Comparison of ENCODE assay signal across 1 cellular context in genomic region chr20:36773548-36774242, GRCh38.
TF ChIP-seq lines count a peak whose summit lies in the region.

Gene DSN1 (minus strand): TSS chr20:36773763. CDS start chr20:36771458, 2,305 bp downstream.

TF ChIP-seq in K562, 482 proteins besides CTCF, POLR2A, EP300 and RAD21 (continued from another document and continues in another):
- TF ChIP-seq, protein P1, sequence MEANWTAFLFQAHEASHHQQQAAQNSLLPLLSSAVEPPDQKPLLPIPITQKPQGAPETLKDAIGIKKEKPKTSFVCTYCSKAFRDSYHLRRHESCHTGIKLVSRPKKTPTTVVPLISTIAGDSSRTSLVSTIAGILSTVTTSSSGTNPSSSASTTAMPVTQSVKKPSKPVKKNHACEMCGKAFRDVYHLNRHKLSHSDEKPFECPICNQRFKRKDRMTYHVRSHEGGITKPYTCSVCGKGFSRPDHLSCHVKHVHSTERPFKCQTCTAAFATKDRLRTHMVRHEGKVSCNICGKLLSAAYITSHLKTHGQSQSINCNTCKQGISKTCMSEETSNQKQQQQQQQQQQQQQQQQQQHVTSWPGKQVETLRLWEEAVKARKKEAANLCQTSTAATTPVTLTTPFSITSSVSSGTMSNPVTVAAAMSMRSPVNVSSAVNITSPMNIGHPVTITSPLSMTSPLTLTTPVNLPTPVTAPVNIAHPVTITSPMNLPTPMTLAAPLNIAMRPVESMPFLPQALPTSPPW (CRISPR knock-in tag; IDR thresholded peaks at IDR 0.05): no peak
- no peak for TF ChIP-seq EZH2 (IDR thresholded peaks at IDR 0.05; ENCODE audit: borderline replicate concordance, low read depth, low read length)
- TF ChIP-seq ZNF174 (CRISPR knock-in tag; IDR thresholded peaks at IDR 0.05): no peak
- TF ChIP-seq MTF1 (CRISPR knock-in tag; IDR thresholded peaks at IDR 0.05; ENCODE audit: borderline replicate concordance): no peak
- no peak for TF ChIP-seq SMARCB1 (IDR thresholded peaks at IDR 0.05; ENCODE audit: insufficient read length, low read depth)
- TF ChIP-seq ILK (tag; IDR thresholded peaks at IDR 0.05; ENCODE audit: borderline replicate concordance, low read depth): no peak
- peak; percentile 98 for TF ChIP-seq MEIS2 (IDR thresholded peaks at IDR 0.05; ENCODE audit: partially characterized antibody)
- TF ChIP-seq, protein P2, sequence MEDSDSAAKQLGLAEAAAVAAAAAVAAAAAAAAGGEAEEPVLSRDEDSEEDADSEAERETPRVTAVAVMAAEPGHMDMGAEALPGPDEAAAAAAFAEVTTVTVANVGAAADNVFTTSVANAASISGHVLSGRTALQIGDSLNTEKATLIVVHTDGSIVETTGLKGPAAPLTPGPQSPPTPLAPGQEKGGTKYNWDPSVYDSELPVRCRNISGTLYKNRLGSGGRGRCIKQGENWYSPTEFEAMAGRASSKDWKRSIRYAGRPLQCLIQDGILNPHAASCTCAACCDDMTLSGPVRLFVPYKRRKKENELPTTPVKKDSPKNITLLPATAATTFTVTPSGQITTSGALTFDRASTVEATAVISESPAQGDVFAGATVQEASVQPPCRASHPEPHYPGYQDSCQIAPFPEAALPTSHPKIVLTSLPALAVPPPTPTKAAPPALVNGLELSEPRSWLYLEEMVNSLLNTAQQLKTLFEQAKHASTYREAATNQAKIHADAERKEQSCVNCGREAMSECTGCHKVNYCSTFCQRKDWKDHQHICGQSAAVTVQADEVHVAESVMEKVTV (CRISPR knock-in tag; IDR thresholded peaks at IDR 0.05): peak; percentile 35; the same call in 1 of the 2 replicates
- no peak for TF ChIP-seq NFATC3 (IDR thresholded peaks at IDR 0.05)
- TF ChIP-seq, protein P3, sequence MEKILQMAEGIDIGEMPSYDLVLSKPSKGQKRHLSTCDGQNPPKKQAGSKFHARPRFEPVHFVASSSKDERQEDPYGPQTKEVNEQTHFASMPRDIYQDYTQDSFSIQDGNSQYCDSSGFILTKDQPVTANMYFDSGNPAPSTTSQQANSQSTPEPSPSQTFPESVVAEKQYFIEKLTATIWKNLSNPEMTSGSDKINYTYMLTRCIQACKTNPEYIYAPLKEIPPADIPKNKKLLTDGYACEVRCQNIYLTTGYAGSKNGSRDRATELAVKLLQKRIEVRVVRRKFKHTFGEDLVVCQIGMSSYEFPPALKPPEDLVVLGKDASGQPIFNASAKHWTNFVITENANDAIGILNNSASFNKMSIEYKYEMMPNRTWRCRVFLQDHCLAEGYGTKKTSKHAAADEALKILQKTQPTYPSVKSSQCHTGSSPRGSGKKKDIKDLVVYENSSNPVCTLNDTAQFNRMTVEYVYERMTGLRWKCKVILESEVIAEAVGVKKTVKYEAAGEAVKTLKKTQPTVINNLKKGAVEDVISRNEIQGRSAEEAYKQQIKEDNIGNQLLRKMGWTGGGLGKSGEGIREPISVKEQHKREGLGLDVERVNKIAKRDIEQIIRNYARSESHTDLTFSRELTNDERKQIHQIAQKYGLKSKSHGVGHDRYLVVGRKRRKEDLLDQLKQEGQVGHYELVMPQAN (IDR thresholded peaks at IDR 0.05; ENCODE audit: borderline replicate concordance): no peak
- no peak for TF ChIP-seq HDAC3 (IDR thresholded peaks at IDR 0.05; ENCODE audit: borderline replicate concordance, partially characterized antibody)
- TF ChIP-seq NFE2L1 (tag; IDR thresholded peaks at IDR 0.05; ENCODE audit: borderline replicate concordance, low read depth): no peak
- TF ChIP-seq SMARCC2 (IDR thresholded peaks at IDR 0.05; ENCODE audit: low read depth): no peak
- peak; percentile 97 for TF ChIP-seq EP400 (IDR thresholded peaks at IDR 0.05)
- no peak for TF ChIP-seq NR2C2 (CRISPR knock-in tag; IDR thresholded peaks at IDR 0.05)
- no peak for TF ChIP-seq NR2C2 (tag; IDR thresholded peaks at IDR 0.05)
- TF ChIP-seq ZBTB17 (CRISPR knock-in tag; IDR thresholded peaks at IDR 0.05): peak; percentile 69
- TF ChIP-seq NEUROD1 (IDR thresholded peaks at IDR 0.05; ENCODE audit: borderline replicate concordance, low read depth, low read length, partially characterized antibody): peak; percentile 13
- TF ChIP-seq SMAD3 (CRISPR knock-in tag; conservative IDR thresholded peaks at IDR 0.05): 0 out of 2 replicates have a peak, but pooled peaks have one; percentile 30
- TF ChIP-seq ZNF12 (CRISPR knock-in tag; IDR thresholded peaks at IDR 0.05): peak; percentile 5; the same call in 1 of the 2 replicates
- TF ChIP-seq ZNF707 (CRISPR knock-in tag; conservative IDR thresholded peaks at IDR 0.05): no peak
- TF ChIP-seq, protein P4, sequence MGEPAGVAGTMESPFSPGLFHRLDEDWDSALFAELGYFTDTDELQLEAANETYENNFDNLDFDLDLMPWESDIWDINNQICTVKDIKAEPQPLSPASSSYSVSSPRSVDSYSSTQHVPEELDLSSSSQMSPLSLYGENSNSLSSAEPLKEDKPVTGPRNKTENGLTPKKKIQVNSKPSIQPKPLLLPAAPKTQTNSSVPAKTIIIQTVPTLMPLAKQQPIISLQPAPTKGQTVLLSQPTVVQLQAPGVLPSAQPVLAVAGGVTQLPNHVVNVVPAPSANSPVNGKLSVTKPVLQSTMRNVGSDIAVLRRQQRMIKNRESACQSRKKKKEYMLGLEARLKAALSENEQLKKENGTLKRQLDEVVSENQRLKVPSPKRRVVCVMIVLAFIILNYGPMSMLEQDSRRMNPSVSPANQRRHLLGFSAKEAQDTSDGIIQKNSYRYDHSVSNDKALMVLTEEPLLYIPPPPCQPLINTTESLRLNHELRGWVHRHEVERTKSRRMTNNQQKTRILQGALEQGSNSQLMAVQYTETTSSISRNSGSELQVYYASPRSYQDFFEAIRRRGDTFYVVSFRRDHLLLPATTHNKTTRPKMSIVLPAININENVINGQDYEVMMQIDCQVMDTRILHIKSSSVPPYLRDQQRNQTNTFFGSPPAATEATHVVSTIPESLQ (CRISPR knock-in tag; IDR thresholded peaks at IDR 0.05): 0 out of 2 replicates have a peak, but pooled peaks have one; percentile 54
- no peak for TF ChIP-seq HNRNPL (IDR thresholded peaks at IDR 0.05; ENCODE audit: low read depth, low read length)
- TF ChIP-seq OTX1 (CRISPR knock-in tag; IDR thresholded peaks at IDR 0.05): no peak
- TF ChIP-seq GATA2 (CRISPR knock-in tag; IDR thresholded peaks at IDR 0.05): no peak
- 0 out of 2 replicates have a peak, but pooled peaks have one; percentile 33 for TF ChIP-seq ZNF212 (CRISPR knock-in tag; IDR thresholded peaks at IDR 0.05)
- TF ChIP-seq ZNF76 (CRISPR knock-in tag; IDR thresholded peaks at IDR 0.05; ENCODE audit: borderline replicate concordance): peak; percentile 60; the same call in 1 of the 2 replicates
- TF ChIP-seq SMAD1 (IDR thresholded peaks at IDR 0.05; ENCODE audit: low read depth, low read length, partially characterized antibody): no peak
- TF ChIP-seq HNRNPH1 (optimal IDR thresholded peaks at IDR 0.05; ENCODE audit: low read depth, low read length): no peak
- TF ChIP-seq, protein P5, sequence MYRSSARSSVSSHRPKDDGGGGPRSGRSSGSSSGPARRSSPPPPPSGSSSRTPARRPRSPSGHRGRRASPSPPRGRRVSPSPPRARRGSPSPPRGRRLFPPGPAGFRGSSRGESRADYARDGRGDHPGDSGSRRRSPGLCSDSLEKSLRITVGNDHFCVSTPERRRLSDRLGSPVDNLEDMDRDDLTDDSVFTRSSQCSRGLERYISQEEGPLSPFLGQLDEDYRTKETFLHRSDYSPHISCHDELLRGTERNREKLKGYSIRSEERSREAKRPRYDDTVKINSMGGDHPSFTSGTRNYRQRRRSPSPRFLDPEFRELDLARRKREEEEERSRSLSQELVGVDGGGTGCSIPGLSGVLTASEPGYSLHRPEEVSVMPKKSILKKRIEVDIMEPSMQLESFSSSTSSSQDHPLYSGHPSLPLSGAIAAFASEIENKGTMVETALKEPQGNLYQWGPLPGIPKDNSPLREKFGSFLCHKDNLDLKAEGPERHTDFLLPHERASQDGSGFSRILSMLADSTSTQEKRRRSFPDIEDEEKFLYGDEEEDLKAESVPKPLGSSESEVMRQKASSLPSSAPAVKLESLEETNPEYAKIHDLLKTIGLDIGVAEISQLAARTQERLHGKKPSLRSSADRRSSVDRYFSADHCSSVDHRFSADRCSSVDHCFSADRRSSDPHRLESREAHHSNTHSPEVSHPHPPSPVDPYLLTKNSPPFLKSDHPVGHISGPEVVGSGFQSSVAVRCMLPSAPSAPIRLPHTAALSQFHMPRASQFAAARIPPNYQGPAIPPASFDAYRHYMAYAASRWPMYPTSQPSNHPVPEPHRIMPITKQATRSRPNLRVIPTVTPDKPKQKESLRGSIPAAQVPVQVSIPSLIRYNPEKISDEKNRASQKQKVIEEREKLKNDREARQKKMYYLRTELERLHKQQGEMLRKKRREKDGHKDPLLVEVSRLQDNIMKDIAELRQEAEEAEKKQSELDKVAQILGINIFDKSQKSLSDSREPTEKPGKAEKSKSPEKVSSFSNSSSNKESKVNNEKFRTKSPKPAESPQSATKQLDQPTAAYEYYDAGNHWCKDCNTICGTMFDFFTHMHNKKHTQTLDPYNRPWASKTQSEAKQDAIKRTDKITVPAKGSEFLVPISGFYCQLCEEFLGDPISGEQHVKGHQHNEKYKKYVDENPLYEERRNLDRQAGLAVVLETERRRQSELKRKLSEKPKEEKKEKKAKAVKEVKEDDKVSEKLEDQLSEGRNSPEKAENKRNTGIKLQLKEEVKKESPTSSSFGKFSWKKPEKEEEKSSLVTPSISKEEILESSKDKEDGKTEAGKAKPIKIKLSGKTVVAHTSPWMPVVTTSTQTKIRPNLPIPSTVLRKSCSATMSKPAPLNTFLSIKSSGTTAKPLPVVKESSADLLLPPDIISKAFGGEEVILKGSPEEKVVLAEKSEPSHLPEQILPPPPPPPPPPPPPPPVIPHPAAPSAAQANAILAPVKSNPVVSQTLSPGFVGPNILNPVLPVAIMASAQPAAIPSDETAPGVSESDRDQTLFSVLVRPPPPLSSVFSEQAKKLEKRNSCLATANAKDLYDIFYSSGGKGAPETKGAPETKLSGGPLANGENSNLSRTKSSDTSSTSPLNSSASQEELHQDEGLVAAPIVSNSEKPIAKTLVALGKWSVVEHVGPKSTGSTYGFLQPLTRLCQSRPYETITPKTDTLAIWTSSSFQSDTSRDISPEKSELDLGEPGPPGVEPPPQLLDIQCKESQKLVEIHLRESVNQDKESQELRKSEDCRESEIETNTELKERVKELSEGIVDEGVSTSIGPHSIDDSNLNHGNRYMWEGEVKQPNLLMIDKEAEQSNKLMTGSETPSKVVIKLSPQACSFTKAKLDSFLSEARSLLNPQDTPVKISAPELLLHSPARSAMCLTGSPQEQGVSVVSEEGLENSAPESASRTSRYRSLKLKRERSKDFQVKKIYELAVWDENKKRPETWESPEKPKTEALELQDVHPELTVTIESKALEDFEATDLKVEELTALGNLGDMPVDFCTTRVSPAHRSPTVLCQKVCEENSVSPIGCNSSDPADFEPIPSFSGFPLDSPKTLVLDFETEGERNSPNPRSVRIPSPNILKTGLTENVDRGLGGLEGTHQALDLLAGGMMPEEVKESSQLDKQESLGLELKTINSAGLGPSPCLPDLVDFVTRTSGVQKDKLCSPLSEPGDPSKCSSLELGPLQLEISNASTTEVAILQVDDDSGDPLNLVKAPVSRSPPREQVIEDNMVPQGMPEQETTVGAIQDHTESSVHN (IDR thresholded peaks at IDR 0.05; ENCODE audit: borderline replicate concordance in 1 of 2, low read depth in 1 of 2): peak in 1 of 2 experiments; percentile 18; a peak in 1 of 4 replicates
- peak; percentile 79 for TF ChIP-seq L3MBTL2 (IDR thresholded peaks at IDR 0.05)
- TF ChIP-seq, protein P6, sequence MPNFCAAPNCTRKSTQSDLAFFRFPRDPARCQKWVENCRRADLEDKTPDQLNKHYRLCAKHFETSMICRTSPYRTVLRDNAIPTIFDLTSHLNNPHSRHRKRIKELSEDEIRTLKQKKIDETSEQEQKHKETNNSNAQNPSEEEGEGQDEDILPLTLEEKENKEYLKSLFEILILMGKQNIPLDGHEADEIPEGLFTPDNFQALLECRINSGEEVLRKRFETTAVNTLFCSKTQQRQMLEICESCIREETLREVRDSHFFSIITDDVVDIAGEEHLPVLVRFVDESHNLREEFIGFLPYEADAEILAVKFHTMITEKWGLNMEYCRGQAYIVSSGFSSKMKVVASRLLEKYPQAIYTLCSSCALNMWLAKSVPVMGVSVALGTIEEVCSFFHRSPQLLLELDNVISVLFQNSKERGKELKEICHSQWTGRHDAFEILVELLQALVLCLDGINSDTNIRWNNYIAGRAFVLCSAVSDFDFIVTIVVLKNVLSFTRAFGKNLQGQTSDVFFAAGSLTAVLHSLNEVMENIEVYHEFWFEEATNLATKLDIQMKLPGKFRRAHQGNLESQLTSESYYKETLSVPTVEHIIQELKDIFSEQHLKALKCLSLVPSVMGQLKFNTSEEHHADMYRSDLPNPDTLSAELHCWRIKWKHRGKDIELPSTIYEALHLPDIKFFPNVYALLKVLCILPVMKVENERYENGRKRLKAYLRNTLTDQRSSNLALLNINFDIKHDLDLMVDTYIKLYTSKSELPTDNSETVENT (CRISPR knock-in tag; IDR thresholded peaks at IDR 0.05): peak; percentile 66; the same call in 1 of the 2 replicates
- peak; percentile 64; the same call in 1 of the 2 replicates for TF ChIP-seq ZNF134 (CRISPR knock-in tag; conservative IDR thresholded peaks at IDR 0.05)
- TF ChIP-seq CCNT2 (IDR thresholded peaks at IDR 0.05; ENCODE audit: borderline replicate concordance, extremely low read depth, insufficient read length, low read depth, low read length): peak; percentile 75
- TF ChIP-seq RBFOX2 (IDR thresholded peaks at IDR 0.05; ENCODE audit: low read depth, low read length): peak; percentile 94
- TF ChIP-seq, protein P7, sequence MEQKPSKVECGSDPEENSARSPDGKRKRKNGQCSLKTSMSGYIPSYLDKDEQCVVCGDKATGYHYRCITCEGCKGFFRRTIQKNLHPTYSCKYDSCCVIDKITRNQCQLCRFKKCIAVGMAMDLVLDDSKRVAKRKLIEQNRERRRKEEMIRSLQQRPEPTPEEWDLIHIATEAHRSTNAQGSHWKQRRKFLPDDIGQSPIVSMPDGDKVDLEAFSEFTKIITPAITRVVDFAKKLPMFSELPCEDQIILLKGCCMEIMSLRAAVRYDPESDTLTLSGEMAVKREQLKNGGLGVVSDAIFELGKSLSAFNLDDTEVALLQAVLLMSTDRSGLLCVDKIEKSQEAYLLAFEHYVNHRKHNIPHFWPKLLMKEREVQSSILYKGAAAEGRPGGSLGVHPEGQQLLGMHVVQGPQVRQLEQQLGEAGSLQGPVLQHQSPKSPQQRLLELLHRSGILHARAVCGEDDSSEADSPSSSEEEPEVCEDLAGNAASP (IDR thresholded peaks at IDR 0.05): no peak
- no peak for TF ChIP-seq ZNF507 (tag; conservative IDR thresholded peaks at IDR 0.05)
- TF ChIP-seq BRD9 (IDR thresholded peaks at IDR 0.05; ENCODE audit: low read depth, partially characterized antibody): peak; percentile 81
- no peak for TF ChIP-seq ZNF316 (IDR thresholded peaks at IDR 0.05)
- TF ChIP-seq, protein P8, sequence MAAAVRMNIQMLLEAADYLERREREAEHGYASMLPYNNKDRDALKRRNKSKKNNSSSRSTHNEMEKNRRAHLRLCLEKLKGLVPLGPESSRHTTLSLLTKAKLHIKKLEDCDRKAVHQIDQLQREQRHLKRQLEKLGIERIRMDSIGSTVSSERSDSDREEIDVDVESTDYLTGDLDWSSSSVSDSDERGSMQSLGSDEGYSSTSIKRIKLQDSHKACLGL (CRISPR knock-in tag; IDR thresholded peaks at IDR 0.05; ENCODE audit: borderline replicate concordance, poor library complexity, severe bottlenecking): no peak
- 0 out of 2 replicates have a peak, but pooled peaks have one; percentile 35 for TF ChIP-seq JUND (IDR thresholded peaks at IDR 0.05; ENCODE audit: borderline replicate concordance, low read depth, low read length)
- TF ChIP-seq JUND (tag; IDR thresholded peaks at IDR 0.05; ENCODE audit: borderline replicate concordance, low read depth, low read length): peak; percentile 61; the same call in 1 of the 3 replicates
- no peak for TF ChIP-seq ELF2 (CRISPR knock-in tag; IDR thresholded peaks at IDR 0.05)
- no peak for TF ChIP-seq LCOR (CRISPR knock-in tag; IDR thresholded peaks at IDR 0.05)
- no peak for TF ChIP-seq XRCC3 (IDR thresholded peaks at IDR 0.05)
